ENCODE assay signal across 8 cellular contexts in genomic region chr7:2760098-2760889, GRCh38.
A peak's percentile ranks its signal among the peaks of the same experiment; 100 is the strongest.
DNase-seq lines count a peak whose midpoint lies in the region; ATAC-seq and TF ChIP-seq lines count a peak whose summit lies in the region.

No MANE protein-coding gene starts in this region.

- no peak overlapping the region for H3K4me3 ChIP-seq in choroid plexus epithelial cell (ENCODE audit: low read depth, low read length)
- H3K4me3 ChIP-seq in right lobe of liver, result no peak overlapping the region
- H3K4me3 ChIP-seq in thymus (ENCODE audit: low read length), result no peak overlapping the region

- 53% methylated on average over 12 of the region's 22 CpGs for WGBS in right lobe of liver (ENCODE audit: insufficient coverage, low coverage, low lambda C conversion rate, missing lambda C conversion rate)
- WGBS in thymus, result 65% methylated on average over 22 of the region's 22 CpGs

- DNase-seq in AG20443 (ENCODE audit: low spot score) (peak; percentile 71), H4 (ENCODE audit: low spot score) (peak; percentile 90), NCI-H82 treated with DMSO at 0.1 percent for 48 hours (lab: John Stamatoyannopoulos, UW; ENCODE audit: unreplicated experiment) (peak; percentile 70), choroid plexus epithelial cell (ENCODE audit: low read depth) (peak; percentile 52), right lobe of liver (no peak)

- no peaks in the 10 kb centered on the region for H3K4me1 ChIP-seq in right lobe of liver
- peaks cover 4% of the 10 kb centered on the region for H3K4me1 ChIP-seq in thymus (ENCODE audit: control insufficient read depth, insufficient read depth, low read length)

- H3K9me3 ChIP-seq in right lobe of liver, result no peaks in the 10 kb centered on the region
- no peaks in the 10 kb centered on the region for H3K9me3 ChIP-seq in thymus (ENCODE audit: control insufficient read depth)

- no peaks in the 10 kb centered on the region for H3K27me3 ChIP-seq in right lobe of liver
- no peaks in the 10 kb centered on the region for H3K27me3 ChIP-seq in thymus (ENCODE audit: control insufficient read depth, insufficient read depth)

- TF ChIP-seq CTCF in choroid plexus epithelial cell (conservative IDR thresholded peaks at IDR 0.05; ENCODE audit: low read depth, low read length) (peak; percentile 60), right lobe of liver (IDR thresholded peaks at IDR 0.05) (peak; percentile 25 to 37 (median 30))

- intact Hi-C loops in right lobe of liver (cut with DNase I), result no loop called here

- ATAC-seq in right lobe of liver (peak; percentile 34 to 56 (median 46)), GM18907 (IDR thresholded peaks at IDR 0.05; ENCODE audit: unreplicated experiment) (no peak), GM21529 (IDR thresholded peaks at IDR 0.05; ENCODE audit: unreplicated experiment) (no peak)

- H3K27ac ChIP-seq in right lobe of liver, result peak overlapping the region in 1 of 3 donors; percentile 32
- H3K27ac ChIP-seq in thymus (ENCODE audit: low read depth), result peak overlapping the region; percentile 20

- H3K36me3 ChIP-seq in right lobe of liver (no peaks in the 10 kb centered on the region), thymus (ENCODE audit: control insufficient read depth, insufficient read depth) (no peaks in the 10 kb centered on the region)

- no peak for TF ChIP-seq POLR2A in right lobe of liver (IDR thresholded peaks at IDR 0.05)

Comparison
In these comparisons a context has a peak if more than half of its experiments do, and no peak if none do; other contexts are left out.
1. DNase-seq: peak in AG20443 (single experiment), H4 (single experiment), NCI-H82 treated with DMSO at 0.1 percent for 48 hours (single experiment) and choroid plexus epithelial cell (single experiment); none in right lobe of liver (0 of 3).
2. ATAC-seq: peak in right lobe of liver (4 of 4); none in GM18907 (single experiment) and GM21529 (single experiment).